18 cellular contexts compared by ENCODE assay signal in genomic region chr3:32531010-32531647, GRCh38. TPM values are rescaled to one million over a fixed set of nuclear protein-coding genes. Genes with fewer than 3 reads are reported as not detected.
A peak's percentile ranks its signal among the peaks of the same experiment; 100 is the strongest.
DNase-seq lines count a peak whose midpoint lies in the region; ATAC-seq and TF ChIP-seq lines count a peak whose summit lies in the region.
"Had no signal": no experiment of that assay in that cellular context is flagged by ENCODE, and none has a peak within 500 bp of the region (broad histone marks: within the 10 kb centered on the region; RNA-seq: fewer than 3 reads in every experiment).

No MANE protein-coding gene starts in this region.

- peaks cover 6 to 7% of the 10 kb centered on the region in 2 donors for H3K4me1 Mint-ChIP-seq in natural killer cell treated with Interleukin-12 subunit alpha and Interleukin-12 subunit beta and Interleukin-15 and Interleukin-18, amount 100 ng/mL, for 72 hours (ENCODE audit: low read depth in 2 of 2)
- H3K4me1 Mint-ChIP-seq in natural killer cell (peaks cover 0 to 6% of the 10 kb centered on the region in 2 donors), chondrocyte (ENCODE audit: low read depth) (peaks cover 20% of the 10 kb centered on the region), endodermal cell (no peaks in the 10 kb centered on the region), GM23338 (no peaks in the 10 kb centered on the region)

- H3K4me1 ChIP-seq in endodermal cell (ENCODE audit: control insufficient read depth, insufficient read depth, low read length) (no peaks in the 10 kb centered on the region), mucosa of descending colon (ENCODE audit: low read depth) (no peaks in the 10 kb centered on the region), GM23338 (ENCODE audit: insufficient read depth) (no peaks in the 10 kb centered on the region)
- H3K4me1 ChIP-seq: parathyroid adenoma had no signal

- no peaks in the 10 kb centered on the region; the same call in 1 of the 2 replicates for H3F3A ChIP-seq in GM23338 (replicated peaks; ENCODE audit: low read depth)

- no peak for TF ChIP-seq CTCF in natural killer cell (IDR thresholded peaks at IDR 0.05)
- no peak for TF ChIP-seq CTCF in chondrocyte (IDR thresholded peaks at IDR 0.05)
- TF ChIP-seq CTCF in endodermal cell (conservative IDR thresholded peaks at IDR 0.05), result no peak
- TF ChIP-seq CTCF in mucosa of descending colon (IDR thresholded peaks at IDR 0.05), result no peak
- no peak for TF ChIP-seq CTCF in GM23338 (conservative IDR thresholded peaks at IDR 0.05; ENCODE audit: low read depth in 2 of 2)

- no peaks in the 10 kb centered on the region for H3K9me2 ChIP-seq in GM23338 (ENCODE audit: insufficient read depth)

- peak; percentile 70 to 81 for ATAC-seq in natural killer cell treated with Interleukin-12 subunit alpha and Interleukin-12 subunit beta and Interleukin-15 and Interleukin-18, amount 100 ng/mL, for 72 hours
- ATAC-seq in natural killer cell (no peak), HG02870 (IDR thresholded peaks at IDR 0.05; ENCODE audit: unreplicated experiment) (peak; percentile 90), mucosa of descending colon (no peak), GM23338 (no peak), HG03108 (IDR thresholded peaks at IDR 0.05; ENCODE audit: unreplicated experiment) (no peak)
- ATAC-seq: heart left ventricle, Right ventricle myocardium inferior had no signal

- H3K27ac Mint-ChIP-seq in natural killer cell treated with Interleukin-12 subunit alpha and Interleukin-12 subunit beta and Interleukin-15 and Interleukin-18, amount 100 ng/mL, for 72 hours, result peak overlapping the region; percentile 50 to 53
- H3K27ac Mint-ChIP-seq in natural killer cell, result peak overlapping the region in 1 of 2 donors; percentile 28
- peak overlapping the region; percentile 65 for H3K27ac Mint-ChIP-seq in chondrocyte (ENCODE audit: unreplicated experiment)
- H3K27ac Mint-ChIP-seq in endodermal cell, result no peak overlapping the region
- no peak overlapping the region for H3K27ac Mint-ChIP-seq in GM23338

- intact Hi-C loops in natural killer cell (cut with micrococcal nuclease) (no loop called here), mucosa of descending colon (cut with DNase I, micrococcal nuclease) (no loop called here)

- H3K36me3 Mint-ChIP-seq in natural killer cell treated with Interleukin-12 subunit alpha and Interleukin-12 subunit beta and Interleukin-15 and Interleukin-18, amount 100 ng/mL, for 72 hours, result peaks cover 4% of the 10 kb centered on the region
- peaks cover 6% of the 10 kb centered on the region for H3K36me3 Mint-ChIP-seq in natural killer cell
- H3K36me3 Mint-ChIP-seq in chondrocyte (ENCODE audit: low read depth), result peaks cover 36% of the 10 kb centered on the region
- peaks cover 64% of the 10 kb centered on the region for H3K36me3 Mint-ChIP-seq in endodermal cell (ENCODE audit: low read depth)
- H3K36me3 Mint-ChIP-seq in GM23338 (ENCODE audit: low read depth), result peaks cover 56% of the 10 kb centered on the region; the same call in 2 of the 3 replicates

- no peaks in the 10 kb centered on the region for H3K27me3 ChIP-seq in endodermal cell (ENCODE audit: control insufficient read depth, insufficient read depth, low read length, poor library complexity, severe bottlenecking)
- H3K27me3 ChIP-seq in GM23338 (ENCODE audit: insufficient read depth), result no peaks in the 10 kb centered on the region
- H3K27me3 ChIP-seq: heart left ventricle had no signal

- no peak overlapping the region for H3K4me2 ChIP-seq in GM23338

- no peaks in the 10 kb centered on the region for H4K20me1 ChIP-seq in GM23338 (replicated peaks; ENCODE audit: insufficient read depth)

- no peak for DNase-seq in natural killer cell treated with Interleukin-12 subunit alpha and Interleukin-12 subunit beta and Interleukin-15 and Interleukin-18, amount 100 ng/mL, for 72 hours (ENCODE audit: low spot score)
- no peak for DNase-seq in natural killer cell
- no peak for DNase-seq in chondrocyte (ENCODE audit: low spot score)
- DNase-seq in endodermal cell, result no peak
- DNase-seq in mucosa of descending colon, result no peak
- DNase-seq in GM23338 (ENCODE audit: low spot score), result no peak
- DNase-seq: DND-41; heart left ventricle; NCI-H1092 treated with DMSO at 0.1 percent for 48 hours; NCI-H526 treated with DMSO at 0.1 percent for 48 hours; stimulated activated CD4-positive, alpha-beta T cell treated with anti-CD3 and anti-CD28 coated beads, Interleukin-1b, Interleukin-23, amount 100 ng/mL, for 48 hours; stimulated activated naive CD4-positive, alpha-beta T cell treated with Interleukin-2 at 50 U/mL for 16 hours; WERI-Rb-1 had no signal

- H3K9me3 ChIP-seq in endodermal cell (ENCODE audit: control insufficient read depth, low read length), result no peaks in the 10 kb centered on the region
- H3K9me3 ChIP-seq in mucosa of descending colon, result no peaks in the 10 kb centered on the region
- H3K9me3 ChIP-seq: heart left ventricle had no signal

- H2AFZ ChIP-seq in GM23338, result no peak overlapping the region
- H2AFZ ChIP-seq: parathyroid adenoma had no signal

- H3K36me3 ChIP-seq in endodermal cell (ENCODE audit: control insufficient read depth, insufficient read depth, low read length), result peaks cover 72% of the 10 kb centered on the region
- H3K36me3 ChIP-seq in mucosa of descending colon (ENCODE audit: low read depth), result no peaks in the 10 kb centered on the region
- H3K36me3 ChIP-seq in GM23338 (ENCODE audit: insufficient read depth), result peaks cover 38% of the 10 kb centered on the region; the same call in 1 of the 2 replicates

- no peak overlapping the region for H3K4me3 Mint-ChIP-seq in natural killer cell treated with Interleukin-12 subunit alpha and Interleukin-12 subunit beta and Interleukin-15 and Interleukin-18, amount 100 ng/mL, for 72 hours
- H3K4me3 Mint-ChIP-seq in natural killer cell (no peak overlapping the region), chondrocyte (ENCODE audit: unreplicated experiment) (no peak overlapping the region), endodermal cell (no peak overlapping the region), GM23338 (no peak overlapping the region)

- H3K4me3 ChIP-seq in endodermal cell (ENCODE audit: low read length), result no peak overlapping the region
- no peak overlapping the region for H3K4me3 ChIP-seq in mucosa of descending colon
- H3K4me3 ChIP-seq in GM23338, result no peak overlapping the region
- H3K4me3 ChIP-seq: heart left ventricle had no signal

- H3K27ac ChIP-seq in endodermal cell (ENCODE audit: low read depth, low read length), result no peak overlapping the region
- no peak overlapping the region for H3K27ac ChIP-seq in GM23338 (ENCODE audit: low read depth)
- H3K27ac ChIP-seq: epithelial cell of prostate, heart left ventricle, parathyroid adenoma, WERI-Rb-1 had no signal

- no peaks in the 10 kb centered on the region for H3K79me2 ChIP-seq in GM23338 (replicated peaks; ENCODE audit: insufficient read depth)
- H3K79me2 ChIP-seq: parathyroid adenoma had no signal

- no peaks in the 10 kb centered on the region for H3K9me3 Mint-ChIP-seq in natural killer cell treated with Interleukin-12 subunit alpha and Interleukin-12 subunit beta and Interleukin-15 and Interleukin-18, amount 100 ng/mL, for 72 hours
- no peaks in the 10 kb centered on the region for H3K9me3 Mint-ChIP-seq in natural killer cell
- H3K9me3 Mint-ChIP-seq in chondrocyte (ENCODE audit: low read depth), result no peaks in the 10 kb centered on the region
- peaks cover 2% of the 10 kb centered on the region for H3K9me3 Mint-ChIP-seq in endodermal cell
- no peaks in the 10 kb centered on the region for H3K9me3 Mint-ChIP-seq in GM23338

- no peak overlapping the region for H3K9ac ChIP-seq in endodermal cell (ENCODE audit: extremely low read depth, low read length, poor library complexity, severe bottlenecking)
- H3K9ac ChIP-seq: parathyroid adenoma had no signal

- no peaks in the 10 kb centered on the region for H3K27me3 Mint-ChIP-seq in natural killer cell treated with Interleukin-12 subunit alpha and Interleukin-12 subunit beta and Interleukin-15 and Interleukin-18, amount 100 ng/mL, for 72 hours
- no peaks in the 10 kb centered on the region for H3K27me3 Mint-ChIP-seq in natural killer cell (ENCODE audit: low read depth in 2 of 2)
- no peaks in the 10 kb centered on the region for H3K27me3 Mint-ChIP-seq in chondrocyte (ENCODE audit: low read depth)
- H3K27me3 Mint-ChIP-seq in endodermal cell (ENCODE audit: insufficient read depth), result no peaks in the 10 kb centered on the region
- H3K27me3 Mint-ChIP-seq in GM23338 (ENCODE audit: insufficient read depth, low read depth, poor library complexity), result peaks cover 3% of the 10 kb centered on the region

TF ChIP-seq in GM23338, 12 proteins besides CTCF, POLR2A, EP300 and RAD21 (continues in another document):
- TF ChIP-seq POLR2AphosphoS5 (IDR thresholded peaks at IDR 0.05; ENCODE audit: low read depth), result no peak
- TF ChIP-seq NANOG (IDR thresholded peaks at IDR 0.05; ENCODE audit: borderline replicate concordance), result no peak

RNA-seq across cellular contexts. Expression of gene CMTM6, which starts 28.5 kb away (rescaled TPM):
- total RNA-seq in natural killer cell treated with Interleukin-12 subunit alpha and Interleukin-12 subunit beta and Interleukin-15 and Interleukin-18, amount 100 ng/mL, for 72 hours, result 10 to 100 TPM; 48.6 to 83.0 TPM
- total RNA-seq in natural killer cell, result 10 to 100 TPM; 57.4 to 63.6 (median 59.5) TPM
- total RNA-seq in chondrocyte, result 51.8 to 59.0 TPM (median 54.0 TPM) in 3 replicates
- total RNA-seq in endodermal cell, result 10 to 100 TPM; 58.3 to 62.4 TPM
- 40.1 TPM for polyA plus RNA-seq in endodermal cell (2013, experiment 1 of 2)
- 40.0 TPM for polyA plus RNA-seq in endodermal cell (2013, experiment 2 of 2)
- 10 to 100 TPM; 40.7 to 58.5 (median 48.4) TPM for total RNA-seq in mucosa of descending colon
- total RNA-seq in GM23338 (2014; rRNA removed; shearing (Covaris generic)), result 78.0 and 123 TPM in 2 replicates
- 34.9 and 42.3 TPM in 2 replicates for polyA plus RNA-seq in GM23338 (2016; fragmentation: Nextera tagmentation; extraction: Ambion mirVana)

RNA-seq across cellular contexts. Expression of gene DYNC1LI1, which starts 39.5 kb away (rescaled TPM):
- 10 to 100 TPM; 38.8 to 45.4 TPM for total RNA-seq in natural killer cell treated with Interleukin-12 subunit alpha and Interleukin-12 subunit beta and Interleukin-15 and Interleukin-18, amount 100 ng/mL, for 72 hours
- total RNA-seq in natural killer cell, result 10 to 100 TPM; 35.9 to 49.2 (median 39.9) TPM
- total RNA-seq in chondrocyte, result 56.9 to 73.1 TPM (median 69.2 TPM) in 3 replicates
- total RNA-seq in endodermal cell, result 10 to 100 TPM; 41.6 to 42.5 TPM
- 65.1 TPM for polyA plus RNA-seq in endodermal cell (2013, experiment 1 of 2)
- polyA plus RNA-seq in endodermal cell (2013, experiment 2 of 2), result 57.6 TPM
- 10 to 100 TPM; 16.7 to 26.5 (median 19.9) TPM for total RNA-seq in mucosa of descending colon
- 45.1 and 52.9 TPM in 2 replicates for total RNA-seq in GM23338 (2014; rRNA removed; shearing (Covaris generic))
- polyA plus RNA-seq in GM23338 (2016; fragmentation: Nextera tagmentation; extraction: Ambion mirVana), result 41.7 and 48.0 TPM in 2 replicates

Comparison
In these comparisons a context has a peak if more than half of its experiments do, and no peak if none do; other contexts are left out.
1. ATAC-seq: peak in natural killer cell treated with Interleukin-12 subunit alpha and Interleukin-12 subunit beta and Interleukin-15 and Interleukin-18, amount 100 ng/mL, for 72 hours (2 of 2) and HG02870 (single experiment); none in natural killer cell (0 of 3), mucosa of descending colon (single experiment), GM23338 (single experiment) and HG03108 (single experiment).
2. H3K27ac Mint-ChIP-seq: peak in natural killer cell treated with Interleukin-12 subunit alpha and Interleukin-12 subunit beta and Interleukin-15 and Interleukin-18, amount 100 ng/mL, for 72 hours (2 of 2) and chondrocyte (single experiment); none in endodermal cell (single experiment) and GM23338 (single experiment).